9 cellular contexts compared by ENCODE assay signal in the genomic region with DNA sequence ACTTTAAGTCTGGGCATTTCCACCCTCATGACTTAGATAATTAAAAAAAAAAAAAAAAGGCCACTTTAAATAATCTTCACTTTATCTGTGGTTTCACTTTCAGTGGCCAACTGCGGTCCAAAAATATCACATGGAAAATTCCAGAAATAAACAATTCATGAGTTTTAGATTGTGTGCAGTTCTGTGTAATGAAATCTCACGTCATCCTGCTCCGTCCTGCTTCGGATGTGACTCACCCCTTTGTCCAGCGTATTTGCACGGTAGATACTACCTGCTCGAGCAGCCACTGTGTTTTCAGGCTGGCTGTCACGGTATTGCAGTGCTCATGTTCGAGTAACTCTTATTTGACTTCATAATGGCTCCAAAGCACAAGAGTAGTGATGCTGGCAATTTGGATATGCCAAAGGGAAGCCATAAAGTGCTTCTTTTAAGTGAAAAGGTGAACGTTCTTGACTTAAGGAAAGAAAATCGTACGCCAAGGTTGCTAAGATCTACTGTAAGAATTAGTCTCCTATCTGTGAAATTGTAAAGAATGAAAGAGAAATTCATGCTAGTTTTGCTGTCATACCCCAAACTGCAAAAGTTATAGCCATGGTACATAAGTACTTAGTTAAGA. TPM values are rescaled to one million over a fixed set of nuclear protein-coding genes. Genes with fewer than 3 reads are reported as not detected.
DNase-seq lines count a peak whose midpoint lies in the region; ATAC-seq, FAIRE-seq and TF ChIP-seq lines count a peak whose summit lies in the region.
"Had no signal": no experiment of that assay in that cellular context is flagged by ENCODE, and none has a peak within 500 bp of the region (broad histone marks: within the 10 kb centered on the region; RNA-seq: fewer than 3 reads in every experiment).

No MANE protein-coding gene starts in this region.

- H3K9me3 ChIP-seq in upper lobe of right lung = no peaks in the 10 kb centered on the region
- H3K9me3 ChIP-seq: uterus had no signal

- H3K36me3 ChIP-seq in bronchial epithelial cell (ENCODE audit: control insufficient read depth, insufficient read depth, low read length) (no peaks in the 10 kb centered on the region), upper lobe of right lung (no peaks in the 10 kb centered on the region)
- H3K36me3 ChIP-seq: uterus had no signal

- ATAC-seq in GM19372 (IDR thresholded peaks at IDR 0.05; ENCODE audit: low read depth, unreplicated experiment) (peak; percentile 43), HG03439 (IDR thresholded peaks at IDR 0.05; ENCODE audit: unreplicated experiment) (peak; percentile 46), upper lobe of right lung (no peak), HG02970 (IDR thresholded peaks at IDR 0.05; ENCODE audit: low FRiP score, unreplicated experiment) (no peak)

- H3K4me1 ChIP-seq in upper lobe of right lung = peaks cover 28% of the 10 kb centered on the region

- in situ Hi-C loops in Caki2 (cut with HindIII; ENCODE audit: low pct_unique_long_range_greater_than_20kb, low sequenced_read_pairs) = no loop called here

- no peak overlapping the region for H3K27ac ChIP-seq in upper lobe of right lung
- H3K27ac ChIP-seq: uterus had no signal

- DNase-seq in Caki2 (ENCODE audit: low read depth) (peak; percentile 79), bronchial epithelial cell (ENCODE audit: low read depth) (peak; percentile 80), upper lobe of right lung (no peak), globus pallidus (ENCODE audit: low spot score) (no peak), SIG-M5 treated with dmso at 0.1 percent for 504 hours (lab: John Stamatoyannopoulos, UW; ENCODE audit: unreplicated experiment) (no peak)

- intact Hi-C loops in upper lobe of right lung (cut with DNase I) = no loop called here

- H3K27me3 ChIP-seq in bronchial epithelial cell (ENCODE audit: control insufficient read depth, insufficient read depth, low read length) (no peaks in the 10 kb centered on the region), upper lobe of right lung (peaks cover 20% of the 10 kb centered on the region)
- H3K27me3 ChIP-seq: uterus had no signal

- TF ChIP-seq CTCF in bronchial epithelial cell (IDR thresholded peaks at IDR 0.05; ENCODE audit: insufficient read depth, low read length, severe bottlenecking) = no peak
- TF ChIP-seq CTCF in upper lobe of right lung (IDR thresholded peaks at IDR 0.05) = no peak

- no peak overlapping the region for H3K4me3 ChIP-seq in bronchial epithelial cell (ENCODE audit: low read depth, low read length)
- H3K4me3 ChIP-seq in upper lobe of right lung = peak overlapping the region; percentile 22
- H3K4me3 ChIP-seq: uterus had no signal

- FAIRE-seq in bronchial epithelial cell (lab: Jason Lieb, UNC) = no peak

RNA-seq across cellular contexts. Expression of a gene that starts 2.4 kb away (rescaled TPM):
- total RNA-seq in Caki2 (2014; rRNA removed; shearing (Covaris generic); ENCODE audit: low replicate concordance) = 2.5 and 4.7 TPM in 2 replicates
- 3.4 and 5.8 TPM in 2 replicates for total RNA-seq in bronchial epithelial cell
- 0.29 TPM for total RNA-seq in upper lobe of right lung

Comparison
In these comparisons a context has a peak if more than half of its experiments do, and no peak if none do; other contexts are left out.
1. DNase-seq: peak in Caki2 (single experiment) and bronchial epithelial cell (single experiment); none in upper lobe of right lung (single experiment), globus pallidus (single experiment) and SIG-M5 treated with dmso at 0.1 percent for 504 hours (single experiment).
2. ATAC-seq: peak in GM19372 (single experiment) and HG03439 (single experiment); none in upper lobe of right lung (single experiment) and HG02970 (single experiment).